ENCODE assay signal across 15 cellular contexts in genomic region chr11:131683666-131684065, GRCh38.
DNase-seq lines count a peak whose midpoint lies in the region; ATAC-seq and TF ChIP-seq lines count a peak whose summit lies in the region.
"Had no signal": no experiment of that assay in that cellular context is flagged by ENCODE, and none has a peak within 500 bp of the region (broad histone marks: within the 10 kb centered on the region; RNA-seq: fewer than 3 reads in every experiment).

No MANE protein-coding gene starts in this region.

- no peak overlapping the region for H3K4me3 Mint-ChIP-seq in activated CD8-positive, alpha-beta memory T cell treated with anti-CD3 and anti-CD28 coated beads, Interleukin-2, amount 10 ng/mL, durations not matched to agents 7 days and 5 days
- H3K4me3 Mint-ChIP-seq in type B pancreatic cell = no peak overlapping the region
- H3K4me3 Mint-ChIP-seq: CD4-positive, CD25-positive, alpha-beta regulatory T cell had no signal

- no peak overlapping the region for H2BK120ac ChIP-seq in trophoblast cell (ENCODE audit: insufficient read depth, low read length, poor library complexity)

- DNase-seq in activated CD8-positive, alpha-beta memory T cell treated with anti-CD3 and anti-CD28 coated beads, Interleukin-2, amount 10 ng/mL, durations not matched to agents 7 days and 5 days = peak; percentile 14
- no peak for DNase-seq in activated CD8-positive, alpha-beta memory T cell treated with anti-CD3 and anti-CD28 coated beads, Interleukin-2, amount 50 U/mL, for 48 hours
- peak; percentile 57 for DNase-seq in mesenteric fat pad (ENCODE audit: low spot score)
- peak; percentile 61 for DNase-seq in type B pancreatic cell (ENCODE audit: extremely low spot score, unreplicated experiment)
- DNase-seq in nucleus accumbens (lab: John Stamatoyannopoulos, UW) = no peak
- DNase-seq in DMS79 (lab: John Stamatoyannopoulos, UW) = no peak
- no peak for DNase-seq in trophoblast cell
- DNase-seq: 8988T; ACHN; Calu3; CD4-positive, CD25-positive, alpha-beta regulatory T cell; DMS 273 treated with DMSO at 0.1 percent for 48 hours; GM23248 had no signal

- H3K27me3 Mint-ChIP-seq in activated CD8-positive, alpha-beta memory T cell treated with anti-CD3 and anti-CD28 coated beads, Interleukin-2, amount 10 ng/mL, durations not matched to agents 7 days and 5 days = no peaks in the 10 kb centered on the region
- peaks cover 33% of the 10 kb centered on the region for H3K27me3 Mint-ChIP-seq in type B pancreatic cell
- H3K27me3 Mint-ChIP-seq: CD4-positive, CD25-positive, alpha-beta regulatory T cell had no signal

- peaks cover 0 to 3% of the 10 kb centered on the region in 2 experiments for H3K4me1 ChIP-seq in trophoblast cell (ENCODE audit: control insufficient read depth in 1 of 2, insufficient read depth in 2 of 2, low read length in 2 of 2)

- H3K4me2 ChIP-seq in trophoblast cell (ENCODE audit: low read length) = no peak overlapping the region
- H3K4me2 ChIP-seq: BLaER1 treated with 17β-estradiol and CSF1 and Interleukin-3, amounts not matched to agents 10 nM and 100 nM had no signal

- H2AK5ac ChIP-seq in trophoblast cell (ENCODE audit: low read length) = no peak overlapping the region

- H3K9ac ChIP-seq in trophoblast cell (ENCODE audit: low read length) = no peak overlapping the region
- H3K9ac ChIP-seq: BLaER1 treated with 17β-estradiol and CSF1 and Interleukin-3, amounts not matched to agents 10 nM and 100 nM; GM23248 had no signal

- no peak overlapping the region for H3K27ac Mint-ChIP-seq in activated CD8-positive, alpha-beta memory T cell treated with anti-CD3 and anti-CD28 coated beads, Interleukin-2, amount 10 ng/mL, durations not matched to agents 7 days and 5 days
- no peak overlapping the region for H3K27ac Mint-ChIP-seq in type B pancreatic cell
- H3K27ac Mint-ChIP-seq: CD4-positive, CD25-positive, alpha-beta regulatory T cell had no signal

- no peak overlapping the region for H3K4ac ChIP-seq in trophoblast cell (ENCODE audit: low read depth, low read length)

- no peak overlapping the region for H3K27ac ChIP-seq in trophoblast cell (ENCODE audit: low read depth, low read length)
- H3K27ac ChIP-seq: BLaER1 treated with 17β-estradiol and CSF1 and Interleukin-3, amounts not matched to agents 10 nM and 100 nM; GM23248 had no signal

- H3K36me3 Mint-ChIP-seq in activated CD8-positive, alpha-beta memory T cell treated with anti-CD3 and anti-CD28 coated beads, Interleukin-2, amount 10 ng/mL, durations not matched to agents 7 days and 5 days = no peaks in the 10 kb centered on the region
- no peaks in the 10 kb centered on the region for H3K36me3 Mint-ChIP-seq in type B pancreatic cell
- H3K36me3 Mint-ChIP-seq: CD4-positive, CD25-positive, alpha-beta regulatory T cell had no signal

- peaks cover 2% of the 10 kb centered on the region for H3K9me3 ChIP-seq in trophoblast cell (ENCODE audit: insufficient read depth, low read depth, low read length)
- H3K9me3 ChIP-seq: BLaER1 treated with 17β-estradiol and CSF1 and Interleukin-3, amounts not matched to agents 10 nM and 100 nM had no signal

- no peak overlapping the region for H2BK12ac ChIP-seq in trophoblast cell (ENCODE audit: low read length)

- no peaks in the 10 kb centered on the region for H3K79me1 ChIP-seq in trophoblast cell (ENCODE audit: low read length)

- no peak overlapping the region for H3K4me3 ChIP-seq in trophoblast cell (ENCODE audit: low read depth, low read length)
- H3K4me3 ChIP-seq: BLaER1 treated with 17β-estradiol and CSF1 and Interleukin-3, amounts not matched to agents 10 nM and 100 nM; GM12878; GM23248 had no signal

- CTCF ChIA-PET in activated CD8-positive, alpha-beta memory T cell treated with anti-CD3 and anti-CD28 coated beads, Interleukin-2, amount 10 ng/mL, durations not matched to agents 7 days and 5 days (lab: Charles Lee) = no interaction called here

- no peak overlapping the region for H3K18ac ChIP-seq in trophoblast cell (ENCODE audit: low read length)

- no peaks in the 10 kb centered on the region for H3K79me2 ChIP-seq in trophoblast cell (ENCODE audit: control insufficient read depth, insufficient read depth, low read length, poor library complexity)

- no peak for TF ChIP-seq CTCF in type B pancreatic cell (conservative IDR thresholded peaks at IDR 0.05)

- WGBS in trophoblast cell (ENCODE audit: extremely low coverage, insufficient coverage, insufficient read length) = no CpG with 5 or more reads among the region's 11 CpGs

- no peak overlapping the region for H4K91ac ChIP-seq in trophoblast cell (ENCODE audit: low read depth, low read length)

- H3K23ac ChIP-seq in trophoblast cell (ENCODE audit: low read length) = no peak overlapping the region

- no peak for ATAC-seq in activated CD8-positive, alpha-beta memory T cell treated with anti-CD3 and anti-CD28 coated beads, Interleukin-2, amount 10 ng/mL, durations not matched to agents 7 days and 5 days
- ATAC-seq: GM12878 had no signal

- no peaks in the 10 kb centered on the region for H3K4me1 Mint-ChIP-seq in activated CD8-positive, alpha-beta memory T cell treated with anti-CD3 and anti-CD28 coated beads, Interleukin-2, amount 10 ng/mL, durations not matched to agents 7 days and 5 days
- H3K4me1 Mint-ChIP-seq in type B pancreatic cell (ENCODE audit: unreplicated experiment) = peaks cover 4% of the 10 kb centered on the region
- H3K4me1 Mint-ChIP-seq: CD4-positive, CD25-positive, alpha-beta regulatory T cell had no signal

- H4K8ac ChIP-seq in trophoblast cell (ENCODE audit: low read depth, low read length) = no peak overlapping the region

- H3K14ac ChIP-seq in trophoblast cell (ENCODE audit: low read length) = no peak overlapping the region

- no peak overlapping the region for H2BK5ac ChIP-seq in trophoblast cell (ENCODE audit: low read depth, low read length, poor library complexity)

- H3K27me3 ChIP-seq in trophoblast cell (ENCODE audit: insufficient read depth, low read length) = no peaks in the 10 kb centered on the region

- no peaks in the 10 kb centered on the region for H3K36me3 ChIP-seq in trophoblast cell (ENCODE audit: control insufficient read depth in 1 of 2, insufficient read depth in 2 of 2, low read length in 2 of 2)
- H3K36me3 ChIP-seq: BLaER1 treated with 17β-estradiol and CSF1 and Interleukin-3, amounts not matched to agents 10 nM and 100 nM had no signal

- H3K9me3 Mint-ChIP-seq in activated CD8-positive, alpha-beta memory T cell treated with anti-CD3 and anti-CD28 coated beads, Interleukin-2, amount 10 ng/mL, durations not matched to agents 7 days and 5 days (ENCODE audit: low read depth) = no peaks in the 10 kb centered on the region
- H3K9me3 Mint-ChIP-seq in type B pancreatic cell = no peaks in the 10 kb centered on the region

- no peak overlapping the region for H2AFZ ChIP-seq in trophoblast cell (ENCODE audit: insufficient read depth, low read length, poor library complexity)
- H2AFZ ChIP-seq: GM23248 had no signal

- H4K12ac ChIP-seq in trophoblast cell (ENCODE audit: low read depth, low read length) = no peak overlapping the region

Comparison
In these comparisons a context has a peak if more than half of its experiments do, and no peak if none do; other contexts are left out.
1. DNase-seq: peak in activated CD8-positive, alpha-beta memory T cell treated with anti-CD3 and anti-CD28 coated beads, Interleukin-2, amount 10 ng/mL, durations not matched to agents 7 days and 5 days (single experiment), mesenteric fat pad (single experiment) and type B pancreatic cell (single experiment); none in activated CD8-positive, alpha-beta memory T cell treated with anti-CD3 and anti-CD28 coated beads, Interleukin-2, amount 50 U/mL, for 48 hours (single experiment), nucleus accumbens (0 of 56), DMS79 (single experiment) and trophoblast cell (0 of 2).